14 cellular contexts compared by ENCODE assay signal in the genomic region with DNA sequence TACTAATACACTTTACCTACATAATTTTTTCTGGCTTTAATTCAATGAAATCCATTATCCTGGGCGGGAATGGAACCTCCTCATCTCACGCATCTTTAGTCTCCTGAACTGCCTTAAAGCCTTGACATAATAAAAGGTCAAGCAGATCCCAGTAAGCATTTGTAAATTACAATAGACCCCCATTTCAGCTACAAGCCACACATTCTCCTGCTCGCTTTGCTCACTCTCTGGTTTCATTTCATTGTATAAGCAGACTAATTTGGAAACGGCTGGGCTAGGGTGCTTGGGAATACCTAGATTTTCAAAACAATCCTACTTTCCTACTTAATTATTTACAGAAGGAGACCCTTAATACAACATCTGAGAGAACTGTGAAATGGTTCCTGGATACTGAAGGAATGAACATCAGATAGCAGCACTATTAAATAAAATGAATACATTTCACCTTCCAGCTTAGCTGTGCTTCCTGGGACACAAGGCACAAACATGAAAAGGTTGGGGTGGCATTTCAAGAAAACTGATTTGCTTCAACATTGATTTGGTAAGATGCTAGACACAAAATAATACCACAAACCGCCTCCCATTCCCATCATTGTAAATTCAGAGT. TPM values are rescaled to one million over a fixed set of nuclear protein-coding genes. Genes with fewer than 3 reads are reported as not detected.
A peak's percentile ranks its signal among the peaks of the same experiment; 100 is the strongest.
DNase-seq lines count a peak whose midpoint lies in the region; ATAC-seq and TF ChIP-seq lines count a peak whose summit lies in the region.
"Had no signal": no experiment of that assay in that cellular context is flagged by ENCODE, and none has a peak within 500 bp of the region (broad histone marks: within the 10 kb centered on the region; RNA-seq: fewer than 3 reads in every experiment).

No MANE protein-coding gene starts in this region.

- TF ChIP-seq CTCF in MM.1S (IDR thresholded peaks at IDR 0.05; ENCODE audit: low read length), result no peak
- TF ChIP-seq CTCF in neural progenitor cell (IDR thresholded peaks at IDR 0.05), result no peak

- peaks cover 11% of the 10 kb centered on the region for H3K36me3 Mint-ChIP-seq in neural progenitor cell
- H3K36me3 Mint-ChIP-seq: memory B cell had no signal

- H3K9me3 ChIP-seq in MM.1S (replicated peaks; ENCODE audit: insufficient read depth, low read length), result no peaks in the 10 kb centered on the region
- no peaks in the 10 kb centered on the region for H3K9me3 ChIP-seq in neural progenitor cell (ENCODE audit: low read depth)
- H3K9me3 ChIP-seq: gastroesophageal sphincter had no signal

- DNase-seq in NCI-H82 (lab: John Stamatoyannopoulos, UW) (peak; percentile 40), NCI-H82 treated with DMSO at 0.1 percent for 48 hours (lab: John Stamatoyannopoulos, UW; ENCODE audit: unreplicated experiment) (no peak), MM.1S (no peak), cerebellar cortex (ENCODE audit: low spot score) (peak; percentile 53), neural progenitor cell (ENCODE audit: low spot score) (peak; percentile 55), NCI-H2171 (lab: John Stamatoyannopoulos, UW) (no peak), KBM-7 (no peak)
- DNase-seq: dermis blood vessel endothelial cell; NK-92 treated with Interleukin-12 subunit alpha and Interleukin-12 subunit beta, amount 100 ng/mL, for 24 hours; right cardiac atrium; T-helper 9 cell had no signal

- H3K4me3 Mint-ChIP-seq in neural progenitor cell, result peak overlapping the region; percentile 95
- H3K4me3 Mint-ChIP-seq: memory B cell had no signal

- H3K4me1 ChIP-seq in MM.1S (ENCODE audit: low read length), result peaks cover 18% of the 10 kb centered on the region
- peaks cover 41% of the 10 kb centered on the region for H3K4me1 ChIP-seq in neural progenitor cell

- H3F3A ChIP-seq in MM.1S (ENCODE audit: insufficient read depth, low read length) (peaks cover 12% of the 10 kb centered on the region), neural progenitor cell (ENCODE audit: low read depth) (peaks cover 25% of the 10 kb centered on the region)

- peaks cover 5% of the 10 kb centered on the region for H3K9me3 Mint-ChIP-seq in neural progenitor cell
- H3K9me3 Mint-ChIP-seq: memory B cell had no signal

- H3K9ac ChIP-seq in MM.1S (ENCODE audit: low read length) (peak overlapping the region; percentile 77; the same call in 1 of the 2 replicates), neural progenitor cell (no peak overlapping the region)

- no peaks in the 10 kb centered on the region for H4K20me1 ChIP-seq in MM.1S (ENCODE audit: insufficient read depth, low read length)
- no peaks in the 10 kb centered on the region for H4K20me1 ChIP-seq in neural progenitor cell (ENCODE audit: low read depth)

- peak overlapping the region; percentile 91 for H3K4me3 ChIP-seq in MM.1S (ENCODE audit: low read length)
- peak overlapping the region; percentile 62 for H3K4me3 ChIP-seq in neural progenitor cell

- H3K27me3 ChIP-seq in MM.1S (replicated peaks; ENCODE audit: insufficient read depth, low read length), result no peaks in the 10 kb centered on the region
- H3K27me3 ChIP-seq in neural progenitor cell, result no peaks in the 10 kb centered on the region
- H3K27me3 ChIP-seq: gastroesophageal sphincter had no signal

- peak overlapping the region; percentile 83; the same call in 1 of the 2 replicates for H3K27ac ChIP-seq in MM.1S (ENCODE audit: low read length)
- H3K27ac ChIP-seq in neural progenitor cell, result peak overlapping the region; percentile 94
- H3K27ac ChIP-seq: gastroesophageal sphincter had no signal

- H3K36me3 ChIP-seq in MM.1S (replicated peaks; ENCODE audit: insufficient read depth, low read length) (0 out of 2 replicates have a peak, but pooled peaks cover 3% of the 10 kb centered on the region), neural progenitor cell (no peaks in the 10 kb centered on the region)
- H3K36me3 ChIP-seq: gastroesophageal sphincter had no signal

- no peak for ATAC-seq in GM21576 (IDR thresholded peaks at IDR 0.05; ENCODE audit: unreplicated experiment)
- ATAC-seq: gastroesophageal sphincter, right cardiac atrium had no signal

- peak overlapping the region; percentile 80 for H3K4me2 ChIP-seq in MM.1S (ENCODE audit: low read depth, low read length)
- peak overlapping the region; percentile 79 for H3K4me2 ChIP-seq in neural progenitor cell

- H2AFZ ChIP-seq in MM.1S (ENCODE audit: low read length), result 0 out of 2 replicates have a peak overlapping the region, but pooled peaks have one; percentile 1
- H2AFZ ChIP-seq in neural progenitor cell (replicated peaks), result no peak overlapping the region

- in situ Hi-C loops in KBM-7 (cut with MboI; ENCODE audit: low pct_unique_long_range_greater_than_20kb, low sequenced_read_pairs), result no loop called here

- peaks cover 34% of the 10 kb centered on the region for H3K4me1 Mint-ChIP-seq in neural progenitor cell
- H3K4me1 Mint-ChIP-seq: memory B cell had no signal

- H3K79me2 ChIP-seq in MM.1S (ENCODE audit: low read length) (peaks cover 59% of the 10 kb centered on the region), neural progenitor cell (ENCODE audit: low read depth) (peaks cover 57% of the 10 kb centered on the region)

- peaks cover 3% of the 10 kb centered on the region for H3K27me3 Mint-ChIP-seq in neural progenitor cell (ENCODE audit: insufficient read depth, low read depth)
- H3K27me3 Mint-ChIP-seq: memory B cell had no signal

- H3K27ac Mint-ChIP-seq in neural progenitor cell, result peak overlapping the region; percentile 67
- H3K27ac Mint-ChIP-seq: memory B cell had no signal

- H3K9me2 ChIP-seq in MM.1S (replicated peaks; ENCODE audit: insufficient read depth, low read length), result no peaks in the 10 kb centered on the region

RNA-seq across cellular contexts. Expression of a gene that starts 1.5 kb away (rescaled TPM):
- 8.2 TPM in 2 replicates for total RNA-seq in neural progenitor cell (ENCODE audit: low replicate concordance)
- total RNA-seq: dermis blood vessel endothelial cell had no signal

RNA-seq across cellular contexts. Expression of a gene that starts 50.4 kb away (rescaled TPM):
- not detected in 2 replicates for total RNA-seq in neural progenitor cell (ENCODE audit: low replicate concordance)
- total RNA-seq: dermis blood vessel endothelial cell, gastroesophageal sphincter had no signal

Comparison
In these comparisons a context has a peak if more than half of its experiments do, and no peak if none do; other contexts are left out.
1. DNase-seq: peak in NCI-H82 (single experiment), cerebellar cortex (single experiment) and neural progenitor cell (single experiment); none in NCI-H82 treated with DMSO at 0.1 percent for 48 hours (single experiment), MM.1S (single experiment), NCI-H2171 (single experiment) and KBM-7 (single experiment).